Comparison of ENCODE assay signal across 8 cellular contexts in genomic region chr1:92536593-92537332, GRCh38. TPM values are rescaled to one million over a fixed set of nuclear protein-coding genes. Genes with fewer than 3 reads are reported as not detected.
A peak's percentile ranks its signal among the peaks of the same experiment; 100 is the strongest.
DNase-seq lines count a peak whose midpoint lies in the region; ATAC-seq lines count a peak whose summit lies in the region.

No MANE protein-coding gene starts in this region.

- POLR2A ChIA-PET in naive thymus-derived CD8-positive, alpha-beta T cell (lab: Charles Lee), result interaction anchor here (0.5 to 4.0 kb wide), 5 partner anchors 43 to 642 kb away, joined by 3 to 39 read pairs (median 4); partner anchors contain the start of gene GFI1

- DNase-seq in AG20443 (ENCODE audit: low spot score) (peak; percentile 17), D341Med (ENCODE audit: low spot score) (no peak), AML-193 (lab: John Stamatoyannopoulos, UW) (no peak), NCI-H2107 (lab: John Stamatoyannopoulos, UW) (no peak)
- peak; percentile 51 for DNase-seq in activated T-helper 1 cell treated with anti-CD3 and anti-CD28 coated beads, Interleukin-12 subunit alpha, Interleukin-12 subunit beta, Interleukin-2, Interleukin-4 antibody, amounts not matched to agents 30 ng/mL and 10 ng/mL and 1 ng/mL, durations not matched to agents 14 hours and 24 hours and 36 hours (ENCODE audit: low spot score)
- peak in 8 of 10 donors; percentile 16 to 83 (median 56) for DNase-seq in naive thymus-derived CD8-positive, alpha-beta T cell

- peaks cover 86% of the 10 kb centered on the region for H3K4me1 Mint-ChIP-seq in activated T-helper 1 cell treated with anti-CD3 and anti-CD28 coated beads, Interleukin-12 subunit alpha, Interleukin-12 subunit beta, Interleukin-2, Interleukin-4 antibody, amounts not matched to agents 30 ng/mL and 10 ng/mL and 1 ng/mL, durations not matched to agents 14 hours and 24 hours and 36 hours (ENCODE audit: low read depth)
- peaks cover 20 to 70% (median 51%) of the 10 kb centered on the region in 4 donors for H3K4me1 Mint-ChIP-seq in naive thymus-derived CD8-positive, alpha-beta T cell

- ATAC-seq in GM19025 (IDR thresholded peaks at IDR 0.05; ENCODE audit: low read depth, unreplicated experiment) (peak; percentile 55), HG03139 (IDR thresholded peaks at IDR 0.05; ENCODE audit: unreplicated experiment) (peak; percentile 56)
- peak; percentile 88 to 93 for ATAC-seq in naive thymus-derived CD8-positive, alpha-beta T cell

- peaks cover 6% of the 10 kb centered on the region for H3K9me3 Mint-ChIP-seq in activated T-helper 1 cell treated with anti-CD3 and anti-CD28 coated beads, Interleukin-12 subunit alpha, Interleukin-12 subunit beta, Interleukin-2, Interleukin-4 antibody, amounts not matched to agents 30 ng/mL and 10 ng/mL and 1 ng/mL, durations not matched to agents 14 hours and 24 hours and 36 hours
- H3K9me3 Mint-ChIP-seq in naive thymus-derived CD8-positive, alpha-beta T cell, result peaks cover 0 to 3% (median 1%) of the 10 kb centered on the region in 9 donors

- no peaks in the 10 kb centered on the region for H3K27me3 Mint-ChIP-seq in activated T-helper 1 cell treated with anti-CD3 and anti-CD28 coated beads, Interleukin-12 subunit alpha, Interleukin-12 subunit beta, Interleukin-2, Interleukin-4 antibody, amounts not matched to agents 30 ng/mL and 10 ng/mL and 1 ng/mL, durations not matched to agents 14 hours and 24 hours and 36 hours (ENCODE audit: insufficient read depth)
- H3K27me3 Mint-ChIP-seq in naive thymus-derived CD8-positive, alpha-beta T cell, result no peaks in the 10 kb centered on the region

- H3K27ac Mint-ChIP-seq in activated T-helper 1 cell treated with anti-CD3 and anti-CD28 coated beads, Interleukin-12 subunit alpha, Interleukin-12 subunit beta, Interleukin-2, Interleukin-4 antibody, amounts not matched to agents 30 ng/mL and 10 ng/mL and 1 ng/mL, durations not matched to agents 14 hours and 24 hours and 36 hours, result peak overlapping the region; percentile 92
- H3K27ac Mint-ChIP-seq in naive thymus-derived CD8-positive, alpha-beta T cell, result peak overlapping the region; percentile 12 to 94 (median 82)

- H3K4me3 Mint-ChIP-seq in activated T-helper 1 cell treated with anti-CD3 and anti-CD28 coated beads, Interleukin-12 subunit alpha, Interleukin-12 subunit beta, Interleukin-2, Interleukin-4 antibody, amounts not matched to agents 30 ng/mL and 10 ng/mL and 1 ng/mL, durations not matched to agents 14 hours and 24 hours and 36 hours, result peak overlapping the region; percentile 61
- H3K4me3 Mint-ChIP-seq in naive thymus-derived CD8-positive, alpha-beta T cell, result peak overlapping the region; percentile 42 to 83 (median 75)

- intact Hi-C loops in activated T-helper 1 cell treated with anti-CD3 and anti-CD28 coated beads, Interleukin-12 subunit alpha, Interleukin-12 subunit beta, Interleukin-2, Interleukin-4 antibody, amounts not matched to agents 30 ng/mL and 10 ng/mL and 1 ng/mL, durations not matched to agents 14 hours and 24 hours and 36 hours (cut with micrococcal nuclease), result loop anchor here (1.0 to 5.0 kb wide), 7 partner anchors 34 to 980 kb away; partner anchors contain the start of gene GFI1

- H3K36me3 Mint-ChIP-seq in activated T-helper 1 cell treated with anti-CD3 and anti-CD28 coated beads, Interleukin-12 subunit alpha, Interleukin-12 subunit beta, Interleukin-2, Interleukin-4 antibody, amounts not matched to agents 30 ng/mL and 10 ng/mL and 1 ng/mL, durations not matched to agents 14 hours and 24 hours and 36 hours (ENCODE audit: low read depth), result peaks cover 27% of the 10 kb centered on the region
- peaks cover 0 to 2% (median 0%) of the 10 kb centered on the region in 3 donors for H3K36me3 Mint-ChIP-seq in naive thymus-derived CD8-positive, alpha-beta T cell

RNA-seq across cellular contexts. Expression of gene GFI1, which starts 50.0 kb away (rescaled TPM):
- 95.7 and 103 TPM in 2 replicates for total RNA-seq in activated T-helper 1 cell treated with anti-CD3 and anti-CD28 coated beads, Interleukin-12 subunit alpha, Interleukin-12 subunit beta, Interleukin-2, Interleukin-4 antibody, amounts not matched to agents 30 ng/mL and 10 ng/mL and 1 ng/mL, durations not matched to agents 14 hours and 24 hours and 36 hours
- total RNA-seq in naive thymus-derived CD8-positive, alpha-beta T cell, result 10 to 100 TPM; 18.2 to 22.4 TPM
- polyA plus RNA-seq in naive thymus-derived CD8-positive, alpha-beta T cell, result 10 to 100 TPM in 1 of 3 donors, 1 to 10 TPM in 2; 5.6 to 12.4 (median 6.7) TPM

Comparison
In these comparisons a context has a peak if more than half of its experiments do, and no peak if none do; other contexts are left out.
1. DNase-seq: peak in AG20443 (single experiment), activated T-helper 1 cell treated with anti-CD3 and anti-CD28 coated beads, Interleukin-12 subunit alpha, Interleukin-12 subunit beta, Interleukin-2, Interleukin-4 antibody, amounts not matched to agents 30 ng/mL and 10 ng/mL and 1 ng/mL, durations not matched to agents 14 hours and 24 hours and 36 hours (single experiment) and naive thymus-derived CD8-positive, alpha-beta T cell (8 of 10); none in D341Med (single experiment), AML-193 (0 of 2) and NCI-H2107 (single experiment).
2. Peak in every context shown above with its lines, with median percentiles within 50 percentile points of each other: ATAC-seq.